8 cellular contexts compared by ENCODE assay signal in genomic region chr22:17257578-17257977, GRCh38. TPM values are rescaled to one million over a fixed set of nuclear protein-coding genes. Genes with fewer than 3 reads are reported as not detected.
DNase-seq lines count a peak whose midpoint lies in the region; ATAC-seq and TF ChIP-seq lines count a peak whose summit lies in the region.

No MANE protein-coding gene starts in this region.

- DNase-seq in suprapubic skin (ENCODE audit: low spot score in 2 of 2) (no peak), AG08395 (ENCODE audit: low spot score) (no peak), SK-N-SH (no peak)
- no peak for DNase-seq in activated CD4-positive, alpha-beta T cell treated with anti-CD3 and anti-CD28 coated beads for 1 hour

- POLR2A ChIA-PET in SK-N-SH (lab: Yijun Ruan, JAX), result interaction anchor here (1.2 kb wide), 1 partner anchor 86 kb away, joined by 3 read pairs; no protein-coding TSS in a partner anchor

- H3K4me3 ChIP-seq in duodenal mucosa (ENCODE audit: low read depth in 1 of 2, low read length in 2 of 2) (peak overlapping the region; percentile 26 to 46), suprapubic skin (peak overlapping the region; percentile 38), SK-N-SH (ENCODE audit: low read depth in 2 of 2, low read length in 1 of 2) (no peak overlapping the region)

- no peak for TF ChIP-seq POLR2A in suprapubic skin (IDR thresholded peaks at IDR 0.05)

- TF ChIP-seq RAD21 in SK-N-SH (IDR thresholded peaks at IDR 0.05; ENCODE audit: low read length), result no peak

- H3F3A ChIP-seq in SK-N-SH (replicated peaks; ENCODE audit: insufficient read depth), result no peaks in the 10 kb centered on the region

- no peaks in the 10 kb centered on the region for H3K79me2 ChIP-seq in SK-N-SH (ENCODE audit: insufficient read depth)

- H4K20me1 ChIP-seq in SK-N-SH (ENCODE audit: insufficient read depth), result no peaks in the 10 kb centered on the region

- 7% methylated on average over 3 of the region's 3 CpGs for WGBS in suprapubic skin
- WGBS in SK-N-SH (ENCODE audit: low lambda C conversion rate), result 17% methylated on average over 1 of the region's 3 CpGs

- H3K4me1 ChIP-seq in ES-I3 (ENCODE audit: insufficient read depth, low read length), result peaks cover 42% of the 10 kb centered on the region
- peaks cover 26 to 31% of the 10 kb centered on the region in 2 donors for H3K4me1 ChIP-seq in duodenal mucosa (ENCODE audit: control insufficient read depth in 1 of 2, insufficient read depth in 2 of 2, low read length in 2 of 2)
- peaks cover 20% of the 10 kb centered on the region for H3K4me1 ChIP-seq in suprapubic skin
- H3K4me1 ChIP-seq in SK-N-SH (ENCODE audit: control insufficient read depth in 1 of 2, insufficient read depth in 2 of 2, low read depth in 1 of 2, low read length in 1 of 2), result peaks cover 0 to 12% of the 10 kb centered on the region in 2 experiments; a peak in 1 of 4 replicates

- H3K27ac ChIP-seq in duodenal mucosa (ENCODE audit: low read depth, low read length) (peak overlapping the region; percentile 22), suprapubic skin (peak overlapping the region; percentile 41), SK-N-SH (ENCODE audit: low read depth in 2 of 2, low read length in 1 of 2) (no peak overlapping the region)

- no peaks in the 10 kb centered on the region for H3K9me2 ChIP-seq in SK-N-SH

- H3K9ac ChIP-seq in ES-I3 (ENCODE audit: low read depth, low read length), result peak overlapping the region; percentile 39
- peak overlapping the region in 1 of 2 donors; percentile 9 for H3K9ac ChIP-seq in duodenal mucosa (ENCODE audit: low read depth in 1 of 2, low read length in 2 of 2)
- no peak overlapping the region for H3K9ac ChIP-seq in SK-N-SH

- TF ChIP-seq CTCF in suprapubic skin (IDR thresholded peaks at IDR 0.05) (no peak), SK-N-SH (IDR thresholded peaks at IDR 0.05) (no peak)

- CTCF ChIA-PET in SK-N-SH (lab: Yijun Ruan, JAX), result interaction anchor here (1.3 to 1.6 kb wide), 2 partner anchors 9 to 86 kb away, joined by 5 read pairs; no protein-coding TSS in a partner anchor

- no peaks in the 10 kb centered on the region for H3K36me3 ChIP-seq in ES-I3 (ENCODE audit: insufficient read depth, low read length)
- H3K36me3 ChIP-seq in duodenal mucosa (ENCODE audit: control insufficient read depth in 1 of 2, insufficient read depth in 2 of 2, low read length in 2 of 2), result no peaks in the 10 kb centered on the region
- no peaks in the 10 kb centered on the region for H3K36me3 ChIP-seq in suprapubic skin
- H3K36me3 ChIP-seq in SK-N-SH (replicated peaks in 1 of 2; ENCODE audit: control insufficient read depth in 1 of 2, insufficient read depth in 2 of 2, low read length in 1 of 2), result no peaks in the 10 kb centered on the region

- no peak overlapping the region for H3K4me2 ChIP-seq in SK-N-SH

- H3K9me3 ChIP-seq in ES-I3 (ENCODE audit: control insufficient read depth, insufficient read depth, low read length), result no peaks in the 10 kb centered on the region
- H3K9me3 ChIP-seq in duodenal mucosa (ENCODE audit: control insufficient read depth in 1 of 2, low read length in 2 of 2), result no peaks in the 10 kb centered on the region
- H3K9me3 ChIP-seq in suprapubic skin, result no peaks in the 10 kb centered on the region
- no peaks in the 10 kb centered on the region for H3K9me3 ChIP-seq in SK-N-SH

- ATAC-seq in GM21360 (IDR thresholded peaks at IDR 0.05; ENCODE audit: unreplicated experiment), result peak; percentile 13
- ATAC-seq in HG03565 (IDR thresholded peaks at IDR 0.05; ENCODE audit: unreplicated experiment), result peak; percentile 35

- TF ChIP-seq EP300 in suprapubic skin (IDR thresholded peaks at IDR 0.05) (no peak), SK-N-SH (IDR thresholded peaks at IDR 0.05; ENCODE audit: borderline replicate concordance in 1 of 2, low read depth in 1 of 2, low read length in 1 of 2) (no peak)

- H3K27me3 ChIP-seq in duodenal mucosa (ENCODE audit: control insufficient read depth in 1 of 2, insufficient read depth in 2 of 2, low read length in 2 of 2), result no peaks in the 10 kb centered on the region
- H3K27me3 ChIP-seq in suprapubic skin, result peaks cover 3% of the 10 kb centered on the region
- H3K27me3 ChIP-seq in SK-N-SH (ENCODE audit: insufficient read depth), result no peaks in the 10 kb centered on the region

- no peak overlapping the region for H2AFZ ChIP-seq in SK-N-SH (ENCODE audit: low read depth)

TF ChIP-seq in SK-N-SH, 30 proteins besides CTCF, POLR2A, EP300 and RAD21:
- no peak for TF ChIP-seq CHD2 (IDR thresholded peaks at IDR 0.05; ENCODE audit: low read length, partially characterized antibody)
- TF ChIP-seq YY1 (IDR thresholded peaks at IDR 0.05; ENCODE audit: low read depth), result no peak
- TF ChIP-seq IRF3 (IDR thresholded peaks at IDR 0.05; ENCODE audit: low read depth, low read length), result no peak
- TF ChIP-seq PBX3 (IDR thresholded peaks at IDR 0.05), result no peak
- TF ChIP-seq TEAD4 (IDR thresholded peaks at IDR 0.05; ENCODE audit: borderline replicate concordance, insufficient read depth), result no peak

RNA-seq across cellular contexts. Expression of gene ADA2, which starts 38.3 kb away (rescaled TPM):
- total RNA-seq in suprapubic skin, result 1 to 10 TPM in 3 of 4 donors, under 1 TPM in 1; 0.98 to 7.6 (median 6.4) TPM
- 0.86 and 1.3 TPM in 2 replicates for polyA plus RNA-seq in SK-N-SH (2012; rRNA removed)
- polyA plus RNA-seq in SK-N-SH (2012; cell fraction: cytosol; rRNA removed), result 0.79 and 1.1 TPM in 2 replicates
- polyA plus RNA-seq in SK-N-SH (2012; cell fraction: nucleus; rRNA removed), result 0.48 and 0.55 TPM in 2 replicates

Comparison
In these comparisons a context has a peak if more than half of its experiments do, and no peak if none do; other contexts are left out.
1. H3K27ac ChIP-seq: peak in duodenal mucosa (single experiment) and suprapubic skin (single experiment); none in SK-N-SH (0 of 2).
2. H3K4me3 ChIP-seq: peak in duodenal mucosa (2 of 2) and suprapubic skin (single experiment); none in SK-N-SH (0 of 2).